10 cellular contexts compared by ENCODE assay signal in genomic region chr6:30542915-30543314, GRCh38. TPM values are rescaled to one million over a fixed set of nuclear protein-coding genes. Genes with fewer than 3 reads are reported as not detected.
A peak's percentile ranks its signal among the peaks of the same experiment; 100 is the strongest.
DNase-seq lines count a peak whose midpoint lies in the region; ATAC-seq and TF ChIP-seq lines count a peak whose summit lies in the region.
"Had no signal": no experiment of that assay in that cellular context is flagged by ENCODE, and none has a peak within 500 bp of the region (broad histone marks: within the 10 kb centered on the region; RNA-seq: fewer than 3 reads in every experiment).

No MANE protein-coding gene starts in this region.

- peak overlapping the region; percentile 60 for H3K4me2 ChIP-seq in SU-DHL-6 (ENCODE audit: low read depth, low read length, poor library complexity, severe bottlenecking)

- no peaks in the 10 kb centered on the region for H4K20me1 ChIP-seq in SU-DHL-6 (ENCODE audit: low read depth, low read length)

- POLR2A ChIA-PET in GM10248 (lab: Yijun Ruan, JAX): no interaction called here

- 0 out of 2 replicates have a peak overlapping the region, but pooled peaks have one; percentile 28 for H3K9ac ChIP-seq in SU-DHL-6 (ENCODE audit: low read length)

- H3K27me3 ChIP-seq in SU-DHL-6 (ENCODE audit: low read length) (no peaks in the 10 kb centered on the region), esophagus squamous epithelium (no peaks in the 10 kb centered on the region)

- H3K9me2 ChIP-seq in SU-DHL-6 (replicated peaks; ENCODE audit: insufficient read depth, low read length): no peaks in the 10 kb centered on the region

- H3K9me3 Mint-ChIP-seq in activated T-cell treated with anti-CD3 and anti-CD28 coated beads, Interleukin-2, amount 50 U/mL, for 4 hours: no peaks in the 10 kb centered on the region
- no peaks in the 10 kb centered on the region for H3K9me3 Mint-ChIP-seq in stimulated activated memory B cell treated with anti-CD40 and anti-IgM and Interleukin-4, amounts not matched to agents 10 μg/mL and 1 μg/mL and 100 μg/mL, for 72 hours

- peaks cover 34% of the 10 kb centered on the region for H3K4me1 Mint-ChIP-seq in activated T-cell treated with anti-CD3 and anti-CD28 coated beads, Interleukin-2, amount 50 U/mL, for 4 hours (ENCODE audit: low read depth)
- H3K4me1 Mint-ChIP-seq in stimulated activated memory B cell treated with anti-CD40 and anti-IgM and Interleukin-4, amounts not matched to agents 10 μg/mL and 1 μg/mL and 100 μg/mL, for 72 hours: peaks cover 30% of the 10 kb centered on the region

- H3K79me2 ChIP-seq in SU-DHL-6 (ENCODE audit: insufficient read depth, low read length): no peaks in the 10 kb centered on the region

- H3K27ac ChIP-seq in SU-DHL-6 (ENCODE audit: low read depth, low read length) (peak overlapping the region; percentile 53), esophagus squamous epithelium (peak overlapping the region; percentile 9 to 47 (median 40))

- no peak for TF ChIP-seq POLR2A in esophagus squamous epithelium (IDR thresholded peaks at IDR 0.05)

- WGBS in esophagus squamous epithelium, 2 donors: 55 to 83% methylated on average over 1 of the region's 1 CpG

- no peak for ATAC-seq in activated T-cell treated with anti-CD3 and anti-CD28 coated beads, Interleukin-2, amount 50 U/mL, for 4 hours
- no peak for ATAC-seq in stimulated activated memory B cell treated with anti-CD40 and anti-IgM and Interleukin-4, amounts not matched to agents 10 μg/mL and 1 μg/mL and 100 μg/mL, for 72 hours

- H3K4me3 ChIP-seq in SU-DHL-6 (ENCODE audit: insufficient read depth, low read length, poor library complexity, severe bottlenecking) (no peak overlapping the region), esophagus squamous epithelium (no peak overlapping the region)

- CTCF ChIA-PET in GM10248 (lab: Yijun Ruan, JAX): interaction anchor here (0.8 to 12.5 kb wide), 16 partner anchors 13 to 545 kb away, joined by 3 to 278 read pairs (median 18); partner anchors contain the start of genes DHX16, GNL1 and PRR3

- no peak for TF ChIP-seq CTCF in SU-DHL-6 (IDR thresholded peaks at IDR 0.05; ENCODE audit: insufficient read depth, low read length, poor library complexity, severe bottlenecking)
- TF ChIP-seq CTCF in esophagus squamous epithelium (IDR thresholded peaks at IDR 0.05): no peak
- TF ChIP-seq CTCF in GM10248 (IDR thresholded peaks at IDR 0.05; ENCODE audit: control extremely low read depth, extremely low read depth, low read depth, missing control alignments): no peak

- H2AFZ ChIP-seq in SU-DHL-6 (ENCODE audit: low read depth, low read length, severe bottlenecking): no peak overlapping the region

- intact Hi-C loops in esophagus squamous epithelium (cut with DNase I): loop anchor here (10.0 kb wide), 1 partner anchor 52 kb away; no protein-coding TSS in a partner anchor

- H3K4me1 ChIP-seq in esophagus squamous epithelium: peaks cover 3 to 23% (median 5%) of the 10 kb centered on the region in 3 donors

- H3K4me3 Mint-ChIP-seq in activated T-cell treated with anti-CD3 and anti-CD28 coated beads, Interleukin-2, amount 50 U/mL, for 4 hours: peak overlapping the region; percentile 79
- H3K4me3 Mint-ChIP-seq in stimulated activated memory B cell treated with anti-CD40 and anti-IgM and Interleukin-4, amounts not matched to agents 10 μg/mL and 1 μg/mL and 100 μg/mL, for 72 hours: peak overlapping the region; percentile 6

- H3K27me3 Mint-ChIP-seq in activated T-cell treated with anti-CD3 and anti-CD28 coated beads, Interleukin-2, amount 50 U/mL, for 4 hours (ENCODE audit: low read depth): no peaks in the 10 kb centered on the region
- H3K27me3 Mint-ChIP-seq in stimulated activated memory B cell treated with anti-CD40 and anti-IgM and Interleukin-4, amounts not matched to agents 10 μg/mL and 1 μg/mL and 100 μg/mL, for 72 hours: no peaks in the 10 kb centered on the region

- H3K27ac Mint-ChIP-seq in stimulated activated memory B cell treated with anti-CD40 and anti-IgM and Interleukin-4, amounts not matched to agents 10 μg/mL and 1 μg/mL and 100 μg/mL, for 72 hours: peak overlapping the region; percentile 59

- H3K36me3 Mint-ChIP-seq in activated T-cell treated with anti-CD3 and anti-CD28 coated beads, Interleukin-2, amount 50 U/mL, for 4 hours (ENCODE audit: insufficient read depth): peaks cover 14% of the 10 kb centered on the region
- peaks cover 5% of the 10 kb centered on the region for H3K36me3 Mint-ChIP-seq in stimulated activated memory B cell treated with anti-CD40 and anti-IgM and Interleukin-4, amounts not matched to agents 10 μg/mL and 1 μg/mL and 100 μg/mL, for 72 hours

- DNase-seq in activated T-cell treated with anti-CD3 and anti-CD28 coated beads, Interleukin-2, amount 50 U/mL, for 4 hours: no peak
- DNase-seq in activated T-cell treated with anti-CD3 and anti-CD28 coated beads, Interleukin-2, amount 50 U/mL, for 1 hour: no peak
- DNase-seq in esophagus squamous epithelium (lab: John Stamatoyannopoulos, UW): no peak
- DNase-seq in SW 1271 (lab: John Stamatoyannopoulos, UW): no peak
- DNase-seq in DMS53 (lab: John Stamatoyannopoulos, UW): no peak
- DNase-seq in GM10248 (ENCODE audit: extremely low spot score): no peak
- DNase-seq: NCI-H510A; stimulated activated CD4-positive, alpha-beta T cell treated with anti-CD3 and anti-CD28 coated beads, Interleukin-1b, Interleukin-23, amount 100 ng/mL, for 48 hours had no signal

- no peaks in the 10 kb centered on the region for H3K9me3 ChIP-seq in SU-DHL-6 (ENCODE audit: insufficient read depth, low read length)
- H3K9me3 ChIP-seq in esophagus squamous epithelium: no peaks in the 10 kb centered on the region

- H3K36me3 ChIP-seq in SU-DHL-6 (ENCODE audit: low read length) (no peaks in the 10 kb centered on the region), esophagus squamous epithelium (peaks cover 0 to 26% (median under 1%) of the 10 kb centered on the region in 3 donors)

- peaks cover 40% of the 10 kb centered on the region for H3F3A ChIP-seq in SU-DHL-6 (ENCODE audit: insufficient read depth)

RNA-seq across cellular contexts. Expression of gene GNL1, which starts 13.4 kb away (rescaled TPM):
- 100 to 1,000 TPM; 134 to 142 (median 138) TPM for total RNA-seq in activated T-cell treated with anti-CD3 and anti-CD28 coated beads, Interleukin-2, amount 50 U/mL, for 4 hours
- total RNA-seq in esophagus squamous epithelium: 10 to 100 TPM; 12.7 to 37.2 (median 20.5) TPM

RNA-seq across cellular contexts. Expression of gene PRR3, which starts 14.2 kb away (rescaled TPM):
- total RNA-seq in activated T-cell treated with anti-CD3 and anti-CD28 coated beads, Interleukin-2, amount 50 U/mL, for 4 hours: 10 to 100 TPM; 41.3 to 49.3 (median 43.8) TPM
- 10 to 100 TPM in 1 of 4 donors, 1 to 10 TPM in 3; 3.2 to 11.6 (median 5.8) TPM for total RNA-seq in esophagus squamous epithelium

RNA-seq across cellular contexts. Expression of gene ABCF1, which starts 28.3 kb away (rescaled TPM):
- 100 to 1,000 TPM; 167 to 181 (median 181) TPM for total RNA-seq in activated T-cell treated with anti-CD3 and anti-CD28 coated beads, Interleukin-2, amount 50 U/mL, for 4 hours
- total RNA-seq in esophagus squamous epithelium: 10 to 100 TPM; 31.0 to 42.3 (median 36.0) TPM

RNA-seq across cellular contexts. Expression of gene HLA-E, which starts 53.6 kb away (rescaled TPM):
- 1,000 to 10,000 TPM in 1 of 3 donors, 100 to 1,000 TPM in 2; 695 to 1,026 (median 934) TPM for total RNA-seq in activated T-cell treated with anti-CD3 and anti-CD28 coated beads, Interleukin-2, amount 50 U/mL, for 4 hours
- total RNA-seq in esophagus squamous epithelium: 100 to 1,000 TPM; 263 to 597 (median 356) TPM
